ENCODE assay signal across 1 cellular context in the genomic region with DNA sequence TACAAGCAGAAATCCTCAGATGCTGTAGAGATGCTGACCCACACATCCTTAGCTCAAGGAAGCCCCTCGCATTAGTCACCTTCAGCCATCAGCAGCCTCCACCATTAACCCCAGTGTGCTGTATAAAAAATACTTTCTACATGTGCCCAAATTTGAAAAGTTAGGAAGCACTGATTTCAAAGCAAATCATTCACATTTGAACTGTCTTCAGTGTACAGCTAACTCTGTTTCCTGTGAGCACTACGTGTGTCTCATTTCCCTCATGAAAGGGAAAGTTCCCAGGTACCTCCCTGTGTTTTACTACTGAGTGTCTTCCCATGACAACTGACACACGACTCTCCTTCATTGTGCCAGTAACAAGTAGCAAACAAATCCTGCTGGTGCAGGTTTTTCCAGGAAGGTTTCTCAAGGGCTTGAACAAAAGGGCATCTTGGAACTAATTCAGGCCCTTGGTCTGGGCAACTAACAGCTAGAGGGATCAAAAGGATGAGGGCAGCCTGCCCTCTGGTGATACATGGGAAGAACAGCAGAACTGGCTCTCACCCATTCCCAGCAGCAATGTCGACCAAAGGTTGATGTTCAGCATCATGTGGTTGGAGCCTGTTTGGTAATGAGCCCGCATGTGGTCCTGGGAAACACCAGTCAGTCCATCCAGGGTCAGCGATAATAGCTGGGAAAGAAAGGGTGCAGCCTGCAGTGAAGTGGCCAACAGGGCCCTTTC.
TF ChIP-seq lines count a peak whose summit lies in the region.

No MANE protein-coding gene starts in this region.

TF ChIP-seq in HepG2, 621 proteins besides CTCF, POLR2A, EP300 and RAD21 (continued from another document):
- TF ChIP-seq ZNF770 (CRISPR knock-in tag; IDR thresholded peaks at IDR 0.05), result no peak
- TF ChIP-seq ZKSCAN8 (CRISPR knock-in tag; IDR thresholded peaks at IDR 0.05; ENCODE audit: borderline replicate concordance), result peak; percentile 66; the same call in 1 of the 2 replicates
- TF ChIP-seq NFE2 (CRISPR knock-in tag; IDR thresholded peaks at IDR 0.05), result no peak
- TF ChIP-seq STAG1 (CRISPR knock-in tag; IDR thresholded peaks at IDR 0.05), result peak; percentile 88
- TF ChIP-seq TEAD3 (CRISPR knock-in tag; optimal IDR thresholded peaks at IDR 0.05; ENCODE audit: borderline replicate concordance), result peak; percentile 85
- TF ChIP-seq ZNF234 (CRISPR knock-in tag; conservative IDR thresholded peaks at IDR 0.05), result no peak
- TF ChIP-seq, protein P1, sequence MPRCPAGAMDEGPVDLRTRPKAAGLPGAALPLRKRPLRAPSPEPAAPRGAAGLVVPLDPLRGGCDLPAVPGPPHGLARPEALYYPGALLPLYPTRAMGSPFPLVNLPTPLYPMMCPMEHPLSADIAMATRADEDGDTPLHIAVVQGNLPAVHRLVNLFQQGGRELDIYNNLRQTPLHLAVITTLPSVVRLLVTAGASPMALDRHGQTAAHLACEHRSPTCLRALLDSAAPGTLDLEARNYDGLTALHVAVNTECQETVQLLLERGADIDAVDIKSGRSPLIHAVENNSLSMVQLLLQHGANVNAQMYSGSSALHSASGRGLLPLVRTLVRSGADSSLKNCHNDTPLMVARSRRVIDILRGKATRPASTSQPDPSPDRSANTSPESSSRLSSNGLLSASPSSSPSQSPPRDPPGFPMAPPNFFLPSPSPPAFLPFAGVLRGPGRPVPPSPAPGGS (CRISPR knock-in tag; IDR thresholded peaks at IDR 0.05), result 0 out of 2 replicates have a peak, but pooled peaks have one; percentile 42
- peak; percentile 49; the same call in 1 of the 2 replicates for TF ChIP-seq CEBPB (IDR thresholded peaks at IDR 0.05; ENCODE audit: borderline replicate concordance, low read depth, low read length)
- TF ChIP-seq ARNTL (CRISPR knock-in tag; IDR thresholded peaks at IDR 0.05), result no peak
- no peak for TF ChIP-seq ZNF124 (CRISPR knock-in tag; IDR thresholded peaks at IDR 0.05)
